Comparison of ENCODE assay signal across 9 cellular contexts in the genomic region with DNA sequence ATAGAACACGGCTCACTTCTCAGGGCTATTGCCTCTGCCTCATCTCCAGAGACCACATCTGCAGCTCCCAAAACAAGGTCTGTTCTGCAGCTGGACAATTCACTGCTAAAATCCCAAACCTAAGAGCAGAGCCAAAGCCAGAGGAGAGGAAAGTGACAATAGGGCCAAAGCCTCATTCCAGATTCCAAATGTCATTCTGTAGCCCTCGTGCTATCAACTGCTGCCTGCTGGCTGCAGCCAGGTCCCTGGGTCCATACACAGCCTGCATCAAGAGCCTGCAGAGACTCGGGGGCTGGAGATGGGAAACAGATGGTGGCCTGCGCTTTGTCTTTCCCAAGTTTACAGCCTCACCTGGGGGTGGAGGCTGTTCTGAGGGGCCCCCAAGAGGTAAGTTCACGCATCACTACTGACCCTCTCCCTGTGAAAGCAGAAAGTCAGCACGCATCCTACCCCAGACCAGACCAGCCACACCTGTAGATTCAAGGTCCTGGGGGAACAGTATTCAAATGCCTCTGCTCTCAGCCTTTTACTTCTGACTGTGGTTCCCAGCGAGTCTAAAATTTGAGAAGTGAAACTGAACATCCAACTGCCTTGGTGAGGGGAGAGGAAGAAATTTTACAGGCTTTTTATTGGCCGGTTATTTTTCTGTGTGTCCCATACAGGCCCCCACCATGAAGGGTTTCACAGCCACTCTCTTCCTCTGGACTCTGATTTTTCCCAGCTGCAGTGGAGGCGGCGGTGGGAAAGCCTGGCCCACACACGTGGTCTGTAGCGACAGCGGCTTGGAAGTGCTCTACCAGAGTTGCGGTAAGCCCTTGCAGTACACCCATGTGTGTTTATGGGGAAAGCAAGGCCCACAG. TPM values are rescaled to one million over a fixed set of nuclear protein-coding genes. Genes with fewer than 3 reads are reported as not detected.
A peak's percentile ranks its signal among the peaks of the same experiment; 100 is the strongest.
DNase-seq lines count a peak whose midpoint lies in the region; ATAC-seq and TF ChIP-seq lines count a peak whose summit lies in the region.
"Had no signal": no experiment of that assay in that cellular context is flagged by ENCODE, and none has a peak within 500 bp of the region (broad histone marks: within the 10 kb centered on the region; RNA-seq: fewer than 3 reads in every experiment).

A gene (plus strand): TSS at position 657 of the 860 bp plus-strand sequence. CDS start 15 bp downstream, at position 672.

- no peaks in the 10 kb centered on the region for H3K36me3 ChIP-seq in left lung

- CTCF ChIA-PET in RWPE1 (lab: Yijun Ruan, JAX) = no interaction called here

- H3K27ac ChIP-seq in left lung = peak within 1 kb of the TSS in 1 of 2 donors; percentile 57
- H3K27ac ChIP-seq in RWPE1 = no peak within 1 kb of the TSS

- TF ChIP-seq CTCF in left lung (IDR thresholded peaks at IDR 0.05) (no peak), RWPE1 (conservative IDR thresholded peaks at IDR 0.05; ENCODE audit: low read depth) (no peak)

- H3K27me3 ChIP-seq in left lung = no peaks in the 10 kb centered on the region

- DNase-seq in NOMO-1 treated with DMSO at 0.1 percent for 48 hours (lab: John Stamatoyannopoulos, UW; ENCODE audit: unreplicated experiment) = peak; percentile 88
- DNase-seq in left lung = peak in 1 of 2 donors; percentile 49
- DNase-seq in RWPE1 (ENCODE audit: low spot score) = no peak
- no peak for DNase-seq in NCI-H1105 treated with DMSO at 0.1 percent for 48 hours (lab: John Stamatoyannopoulos, UW)
- DNase-seq in posterior vena cava (ENCODE audit: low spot score) = no peak
- no peak for DNase-seq in OCI-M2 (lab: John Stamatoyannopoulos, UW; ENCODE audit: unreplicated experiment)

- ATAC-seq in HG02571 (IDR thresholded peaks at IDR 0.05; ENCODE audit: unreplicated experiment) (peak; percentile 47), left lung (peak; percentile 14)

- H3K4me1 ChIP-seq in left lung = peaks cover 0 to 46% of the 10 kb centered on the region in 2 donors

- intact Hi-C loops in left lung (cut with DNase I) (no loop called here), posterior vena cava (cut with DNase I) (no loop called here)

- peak within 1 kb of the TSS in 1 of 2 donors; percentile 28 for H3K4me3 ChIP-seq in left lung

- POLR2A ChIA-PET in RWPE1 (lab: Yijun Ruan, JAX; ENCODE audit: low non-redundant PET) = no interaction called here

- TF ChIP-seq POLR2A in GM18526 (IDR thresholded peaks at IDR 0.05; ENCODE audit: extremely low read depth, insufficient read length) = peak; percentile 36

- no peaks in the 10 kb centered on the region for H3K9me3 ChIP-seq in left lung

RNA-seq across cellular contexts. Expression of the gene that starts here (rescaled TPM):
- total RNA-seq in left lung (10 to 100 TPM; 10.9 to 11.1 TPM), posterior vena cava (1 to 10 TPM; 1.5 to 7.4 TPM)
- total RNA-seq: RPMI7951 had no signal
